ENCODE assay signal across 1 cellular context in genomic region chr11:114109206-114110090, GRCh38.
TF ChIP-seq lines count a peak whose summit lies in the region.

No MANE protein-coding gene starts in this region.

TF ChIP-seq in endothelial cell of umbilical vein, 7 proteins besides CTCF, POLR2A, EP300 and RAD21:
- no peak for TF ChIP-seq GATA2 (IDR thresholded peaks at IDR 0.05; ENCODE audit: insufficient read depth, insufficient read length, low read depth, low read length)
- no peak for TF ChIP-seq POLR2AphosphoS5 (IDR thresholded peaks at IDR 0.05; ENCODE audit: insufficient read depth, low read depth, low read length)
